ENCODE assay signal across 7 cellular contexts in genomic region chr7:5422324-5423271, GRCh38. TPM values are rescaled to one million over a fixed set of nuclear protein-coding genes. Genes with fewer than 3 reads are reported as not detected.
A peak's percentile ranks its signal among the peaks of the same experiment; 100 is the strongest.
DNase-seq lines count a peak whose midpoint lies in the region; ATAC-seq and TF ChIP-seq lines count a peak whose summit lies in the region.

No MANE protein-coding gene starts in this region.

- peak overlapping the region; percentile 94 for H3K27ac Mint-ChIP-seq in MCF 10A (ENCODE audit: low read depth, unreplicated experiment)

- ATAC-seq in GM21529 (IDR thresholded peaks at IDR 0.05; ENCODE audit: unreplicated experiment): no peak

- H3K4me3 Mint-ChIP-seq in MCF 10A (ENCODE audit: unreplicated experiment): peak overlapping the region; percentile 98

- peaks cover 6% of the 10 kb centered on the region for H3K27me3 ChIP-seq in GM06990 (replicated peaks; ENCODE audit: control insufficient read depth, insufficient read depth, low read length)
- no peaks in the 10 kb centered on the region for H3K27me3 ChIP-seq in kidney epithelial cell (ENCODE audit: control insufficient read depth, insufficient read depth, low read length)
- no peaks in the 10 kb centered on the region for H3K27me3 ChIP-seq in stomach smooth muscle (ENCODE audit: control insufficient read depth in 1 of 2, insufficient read depth in 2 of 2, low read length in 2 of 2)

- H3K27ac ChIP-seq in stomach smooth muscle (ENCODE audit: low read length): peak overlapping the region; percentile 97

- H3K27me3 Mint-ChIP-seq in MCF 10A (ENCODE audit: insufficient read depth, unreplicated experiment): no peaks in the 10 kb centered on the region

- H3K9ac ChIP-seq in stomach smooth muscle (ENCODE audit: low read length in 2 of 2): peak overlapping the region; percentile 93 to 95

- peaks cover 11% of the 10 kb centered on the region for H3K4me1 Mint-ChIP-seq in MCF 10A (ENCODE audit: insufficient read depth, unreplicated experiment)

- DNase-seq in GM06990 (ENCODE audit: extremely low read depth, insufficient read length): no peak
- peak; percentile 70 for DNase-seq in NCI-H69 (lab: John Stamatoyannopoulos, UW)
- peak; percentile 44 for DNase-seq in MCF 10A (ENCODE audit: unreplicated experiment)
- DNase-seq in kidney epithelial cell (ENCODE audit: low read depth): no peak
- no peak for DNase-seq in superior temporal gyrus (ENCODE audit: extremely low spot score)

- H3K36me3 ChIP-seq in GM06990 (ENCODE audit: control insufficient read depth, insufficient read depth, low read length) (no peaks in the 10 kb centered on the region), kidney epithelial cell (ENCODE audit: control insufficient read depth, insufficient read depth, low read length) (no peaks in the 10 kb centered on the region), stomach smooth muscle (ENCODE audit: control insufficient read depth in 2 of 2, insufficient read depth in 2 of 2, low read length in 2 of 2) (no peaks in the 10 kb centered on the region)

- CTCF ChIA-PET in MCF 10A (lab: Yijun Ruan, JAX): interaction anchor here (0.6 to 2.4 kb wide), 3 partner anchors 15 to 28 kb away, joined by 3 to 16 read pairs (median 5); no protein-coding TSS in a partner anchor

- TF ChIP-seq CTCF in GM06990 (IDR thresholded peaks at IDR 0.05; ENCODE audit: insufficient read depth, low read length, poor library complexity, severe bottlenecking) (no peak), MCF 10A (IDR thresholded peaks at IDR 0.05; ENCODE audit: unreplicated experiment) (no peak), kidney epithelial cell (IDR thresholded peaks at IDR 0.05; ENCODE audit: insufficient read depth, low read length, poor library complexity, severe bottlenecking) (peak; percentile 4)

- POLR2A ChIA-PET in MCF 10A (lab: Yijun Ruan, JAX): interaction anchor here (0.6 to 1.9 kb wide), 14 partner anchors 13 to 270 kb away, joined by 3 to 9 read pairs (median 3); no protein-coding TSS in a partner anchor

- H3K9me3 Mint-ChIP-seq in MCF 10A (ENCODE audit: unreplicated experiment): no peaks in the 10 kb centered on the region

- peaks cover 32% of the 10 kb centered on the region for H3K4me1 ChIP-seq in stomach smooth muscle (ENCODE audit: control insufficient read depth, insufficient read depth, low read length)

- no peaks in the 10 kb centered on the region for H3K9me3 ChIP-seq in stomach smooth muscle (ENCODE audit: control insufficient read depth in 2 of 2, low read length in 2 of 2)

- intact Hi-C loops in MCF 10A (cut with micrococcal nuclease): no loop called here

- H3K36me3 Mint-ChIP-seq in MCF 10A (ENCODE audit: insufficient read depth, unreplicated experiment): peaks cover 32% of the 10 kb centered on the region

- H3K4me3 ChIP-seq in GM06990 (replicated peaks; ENCODE audit: low read depth, low read length) (peak overlapping the region; percentile 56), kidney epithelial cell (ENCODE audit: low read depth, low read length) (peak overlapping the region; percentile 78), stomach smooth muscle (ENCODE audit: low read length in 2 of 2) (peak overlapping the region; percentile 85 to 90)

- no TSS peak for BruUV-seq in MCF 10A (replicated peaks; lab: Mats Ljungman, UMichigan)

RNA-seq across cellular contexts. Expression of gene TNRC18, which starts 1.0 kb away (rescaled TPM):
- total RNA-seq in MCF 10A (2022) (120 and 132 TPM in 2 replicates), kidney epithelial cell (31.6 and 38.4 TPM in 2 replicates)

Comparison
In these comparisons a context has a peak if more than half of its experiments do, and no peak if none do; other contexts are left out.
1. DNase-seq: peak in NCI-H69 (single experiment) and MCF 10A (single experiment); none in GM06990 (single experiment), kidney epithelial cell (single experiment) and superior temporal gyrus (single experiment).
2. Peak in every context shown above with its lines, with median percentiles within 50 percentile points of each other: H3K4me3 ChIP-seq.